ENCODE assay signal across 24 cellular contexts in genomic region chr16:89596957-89597644, GRCh38. TPM values are rescaled to one million over a fixed set of nuclear protein-coding genes. Genes with fewer than 3 reads are reported as not detected.
"Had no signal": no experiment of that assay in that cellular context is flagged by ENCODE, and none has a peak within 500 bp of the region (broad histone marks: within the 10 kb centered on the region; RNA-seq: fewer than 3 reads in every experiment).

No MANE protein-coding gene starts in this region.

- H3K4me3 Mint-ChIP-seq: activated naive CD4-positive, alpha-beta T cell treated with anti-CD3 and anti-CD28 coated beads, Interleukin-2, amount 10 ng/mL, durations not matched to agents 7 days and 5 days; endodermal cell; memory B cell; natural killer cell treated with Interleukin-12 subunit alpha and Interleukin-12 subunit beta and Interleukin-15 and Interleukin-18, amount 100 ng/mL, for 72 hours; stimulated activated naive CD8-positive, alpha-beta T cell treated with anti-CD3 and anti-CD28 coated beads, Interleukin-15, Interleukin-2, amounts not matched to agents 100 ng/mL and 50 ng/mL, for 24 hours; T-helper 17 cell had no signal

- H3K4me3 ChIP-seq: cardiac muscle cell, gastroesophageal sphincter, heart left ventricle, pancreas, thyroid gland, upper lobe of right lung had no signal

- H3K4me1 ChIP-seq: pancreas had no signal

- H3K9me3 Mint-ChIP-seq: activated naive CD4-positive, alpha-beta T cell treated with anti-CD3 and anti-CD28 coated beads, Interleukin-2, amount 10 ng/mL, durations not matched to agents 7 days and 5 days; endodermal cell; memory B cell; natural killer cell treated with Interleukin-12 subunit alpha and Interleukin-12 subunit beta and Interleukin-15 and Interleukin-18, amount 100 ng/mL, for 72 hours; stimulated activated naive CD8-positive, alpha-beta T cell treated with anti-CD3 and anti-CD28 coated beads, Interleukin-15, Interleukin-2, amounts not matched to agents 100 ng/mL and 50 ng/mL, for 24 hours had no signal

- H3K9me3 ChIP-seq: gastroesophageal sphincter, heart left ventricle, neutrophil, pancreas, thyroid gland, upper lobe of right lung had no signal

- ATAC-seq: gastroesophageal sphincter, left colon, pancreas, T-helper 17 cell, upper lobe of right lung had no signal

- H3K27ac Mint-ChIP-seq: activated naive CD4-positive, alpha-beta T cell treated with anti-CD3 and anti-CD28 coated beads, Interleukin-2, amount 10 ng/mL, durations not matched to agents 7 days and 5 days; endodermal cell; memory B cell; natural killer cell treated with Interleukin-12 subunit alpha and Interleukin-12 subunit beta and Interleukin-15 and Interleukin-18, amount 100 ng/mL, for 72 hours; stimulated activated naive CD8-positive, alpha-beta T cell treated with anti-CD3 and anti-CD28 coated beads, Interleukin-15, Interleukin-2, amounts not matched to agents 100 ng/mL and 50 ng/mL, for 24 hours; T-helper 17 cell had no signal

- H3K27me3 ChIP-seq: cardiac muscle cell, heart left ventricle, pancreas, thyroid gland, upper lobe of right lung had no signal

- H3K36me3 ChIP-seq: cardiac muscle cell, gastroesophageal sphincter, heart left ventricle, neutrophil, pancreas, thyroid gland, upper lobe of right lung had no signal

- H3K27ac ChIP-seq: cardiac muscle cell, epithelial cell of prostate, gastroesophageal sphincter, heart left ventricle, neutrophil, pancreas, thyroid gland, upper lobe of right lung had no signal

- DNase-seq: activated CD4-positive, alpha-beta T cell treated with anti-CD3 and anti-CD28 coated beads, Interleukin-2, amount 50 U/mL, for 48 hours; activated CD4-positive, CD25-positive, alpha-beta regulatory T cell treated with anti-CD3 and anti-CD28 coated beads, Interleukin-2, amount 50 U/mL, for 72 hours; activated effector memory CD4-positive, alpha-beta T cell treated with anti-CD3 and anti-CD28 coated beads, Interleukin-2, amount 50 U/mL, for 16 hours; activated naive CD4-positive, alpha-beta T cell treated with anti-CD3 and anti-CD28 coated beads, Interleukin-2, amount 10 ng/mL, durations not matched to agents 7 days and 5 days; cortex of kidney; endodermal cell; heart left ventricle; islet precursor cell; left colon; right cardiac atrium; stimulated activated CD4-positive, alpha-beta T cell treated with anti-CD3 and anti-CD28 coated beads, Interleukin-4, amount 100 ng/mL, for 4 hours; substantia nigra; T-helper 17 cell; thyroid gland; upper lobe of right lung had no signal

- H3K27me3 Mint-ChIP-seq: natural killer cell treated with Interleukin-12 subunit alpha and Interleukin-12 subunit beta and Interleukin-15 and Interleukin-18, amount 100 ng/mL, for 72 hours; stimulated activated naive CD8-positive, alpha-beta T cell treated with anti-CD3 and anti-CD28 coated beads, Interleukin-15, Interleukin-2, amounts not matched to agents 100 ng/mL and 50 ng/mL, for 24 hours; T-helper 17 cell had no signal

- H3K36me3 Mint-ChIP-seq: activated naive CD4-positive, alpha-beta T cell treated with anti-CD3 and anti-CD28 coated beads, Interleukin-2, amount 10 ng/mL, durations not matched to agents 7 days and 5 days; memory B cell; natural killer cell treated with Interleukin-12 subunit alpha and Interleukin-12 subunit beta and Interleukin-15 and Interleukin-18, amount 100 ng/mL, for 72 hours had no signal

- H3K4me1 Mint-ChIP-seq: endodermal cell had no signal

RNA-seq across cellular contexts. Expression of gene DPEP1, which starts 16.3 kb away (rescaled TPM):
- total RNA-seq: activated CD8-positive, alpha-beta memory T cell treated with anti-CD3 and anti-CD28 coated beads for 36 hours; heart left ventricle; natural killer cell treated with Interleukin-12 subunit alpha and Interleukin-12 subunit beta and Interleukin-15 and Interleukin-18, amount 100 ng/mL, for 72 hours; T-helper 17 cell had no signal
- polyA plus RNA-seq: heart left ventricle had no signal

RNA-seq across cellular contexts. Expression of gene CPNE7, which starts 21.5 kb away (rescaled TPM):
- total RNA-seq: right cardiac atrium had no signal
- polyA plus RNA-seq: right cardiac atrium had no signal
